In the genomic region with DNA sequence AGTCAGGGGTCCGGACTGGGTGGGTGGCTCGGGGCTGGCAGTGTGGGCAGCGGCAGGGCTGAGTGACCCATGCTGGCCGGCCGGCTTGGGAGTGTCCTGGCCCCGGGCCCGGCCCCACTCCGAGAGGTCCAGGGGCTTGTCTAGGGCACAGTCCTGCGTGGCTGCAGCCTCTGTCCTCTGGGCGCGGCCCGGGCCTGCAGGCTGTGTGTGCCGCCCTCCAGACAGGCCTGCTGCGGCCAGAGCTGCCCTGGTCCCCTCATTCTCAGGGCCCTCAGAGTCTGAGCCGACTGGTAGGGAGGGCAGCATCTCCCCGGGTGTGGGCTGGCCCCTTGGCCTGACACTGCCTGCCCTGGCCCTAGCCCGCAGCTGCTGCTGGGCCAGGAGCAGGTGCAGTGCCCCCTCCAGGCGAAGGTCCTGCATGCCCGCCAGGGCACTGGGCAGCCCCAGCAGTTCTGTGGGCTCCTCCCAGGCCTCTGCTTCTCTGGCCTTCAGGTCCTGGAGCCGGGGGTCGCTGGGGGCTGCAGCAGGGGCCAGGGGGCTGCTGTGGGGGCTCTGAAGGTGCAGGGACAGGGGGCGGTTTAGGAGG, we compare ENCODE assay signal across 1 cellular context.
A peak's percentile ranks its signal among the peaks of the same experiment; 100 is the strongest.
TF ChIP-seq lines count a peak whose summit lies in the region.

No MANE protein-coding gene starts in this region.

TF ChIP-seq in HepG2, 621 proteins besides CTCF, POLR2A, EP300 and RAD21 (continued from another document and continues in another):
- TF ChIP-seq, protein P1, sequence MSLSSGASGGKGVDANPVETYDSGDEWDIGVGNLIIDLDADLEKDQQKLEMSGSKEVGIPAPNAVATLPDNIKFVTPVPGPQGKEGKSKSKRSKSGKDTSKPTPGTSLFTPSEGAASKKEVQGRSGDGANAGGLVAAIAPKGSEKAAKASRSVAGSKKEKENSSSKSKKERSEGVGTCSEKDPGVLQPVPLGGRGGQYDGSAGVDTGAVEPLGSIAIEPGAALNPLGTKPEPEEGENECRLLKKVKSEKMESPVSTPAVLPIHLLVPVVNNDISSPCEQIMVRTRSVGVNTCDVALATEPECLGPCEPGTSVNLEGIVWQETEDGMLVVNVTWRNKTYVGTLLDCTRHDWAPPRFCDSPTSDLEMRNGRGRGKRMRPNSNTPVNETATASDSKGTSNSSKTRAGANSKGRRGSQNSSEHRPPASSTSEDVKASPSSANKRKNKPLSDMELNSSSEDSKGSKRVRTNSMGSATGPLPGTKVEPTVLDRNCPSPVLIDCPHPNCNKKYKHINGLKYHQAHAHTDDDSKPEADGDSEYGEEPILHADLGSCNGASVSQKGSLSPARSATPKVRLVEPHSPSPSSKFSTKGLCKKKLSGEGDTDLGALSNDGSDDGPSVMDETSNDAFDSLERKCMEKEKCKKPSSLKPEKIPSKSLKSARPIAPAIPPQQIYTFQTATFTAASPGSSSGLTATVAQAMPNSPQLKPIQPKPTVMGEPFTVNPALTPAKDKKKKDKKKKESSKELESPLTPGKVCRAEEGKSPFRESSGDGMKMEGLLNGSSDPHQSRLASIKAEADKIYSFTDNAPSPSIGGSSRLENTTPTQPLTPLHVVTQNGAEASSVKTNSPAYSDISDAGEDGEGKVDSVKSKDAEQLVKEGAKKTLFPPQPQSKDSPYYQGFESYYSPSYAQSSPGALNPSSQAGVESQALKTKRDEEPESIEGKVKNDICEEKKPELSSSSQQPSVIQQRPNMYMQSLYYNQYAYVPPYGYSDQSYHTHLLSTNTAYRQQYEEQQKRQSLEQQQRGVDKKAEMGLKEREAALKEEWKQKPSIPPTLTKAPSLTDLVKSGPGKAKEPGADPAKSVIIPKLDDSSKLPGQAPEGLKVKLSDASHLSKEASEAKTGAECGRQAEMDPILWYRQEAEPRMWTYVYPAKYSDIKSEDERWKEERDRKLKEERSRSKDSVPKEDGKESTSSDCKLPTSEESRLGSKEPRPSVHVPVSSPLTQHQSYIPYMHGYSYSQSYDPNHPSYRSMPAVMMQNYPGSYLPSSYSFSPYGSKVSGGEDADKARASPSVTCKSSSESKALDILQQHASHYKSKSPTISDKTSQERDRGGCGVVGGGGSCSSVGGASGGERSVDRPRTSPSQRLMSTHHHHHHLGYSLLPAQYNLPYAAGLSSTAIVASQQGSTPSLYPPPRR (CRISPR knock-in tag; IDR thresholded peaks at IDR 0.05; ENCODE audit: borderline replicate concordance), result no peak
- TF ChIP-seq, protein P2, sequence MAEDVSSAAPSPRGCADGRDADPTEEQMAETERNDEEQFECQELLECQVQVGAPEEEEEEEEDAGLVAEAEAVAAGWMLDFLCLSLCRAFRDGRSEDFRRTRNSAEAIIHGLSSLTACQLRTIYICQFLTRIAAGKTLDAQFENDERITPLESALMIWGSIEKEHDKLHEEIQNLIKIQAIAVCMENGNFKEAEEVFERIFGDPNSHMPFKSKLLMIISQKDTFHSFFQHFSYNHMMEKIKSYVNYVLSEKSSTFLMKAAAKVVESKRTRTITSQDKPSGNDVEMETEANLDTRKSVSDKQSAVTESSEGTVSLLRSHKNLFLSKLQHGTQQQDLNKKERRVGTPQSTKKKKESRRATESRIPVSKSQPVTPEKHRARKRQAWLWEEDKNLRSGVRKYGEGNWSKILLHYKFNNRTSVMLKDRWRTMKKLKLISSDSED (CRISPR knock-in tag; IDR thresholded peaks at IDR 0.05), result no peak
- TF ChIP-seq, protein P3, sequence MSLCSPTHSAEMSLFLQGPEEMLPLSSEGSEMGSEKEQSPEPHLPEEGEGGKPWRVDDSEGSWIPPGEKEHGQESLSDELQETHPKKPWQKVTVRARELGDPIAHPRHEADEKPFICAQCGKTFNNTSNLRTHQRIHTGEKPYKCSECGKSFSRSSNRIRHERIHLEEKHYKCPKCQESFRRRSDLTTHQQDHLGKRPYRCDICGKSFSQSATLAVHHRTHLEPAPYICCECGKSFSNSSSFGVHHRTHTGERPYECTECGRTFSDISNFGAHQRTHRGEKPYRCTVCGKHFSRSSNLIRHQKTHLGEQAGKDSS (CRISPR knock-in tag; IDR thresholded peaks at IDR 0.05; ENCODE audit: borderline replicate concordance, low read depth), result no peak
- TF ChIP-seq CBX1 (IDR thresholded peaks at IDR 0.05; ENCODE audit: low read depth) (no peak), ASH2L (IDR thresholded peaks at IDR 0.05; ENCODE audit: insufficient read length, low read depth, low read length) (no peak), ZBTB7A (CRISPR knock-in tag; IDR thresholded peaks at IDR 0.05) (peak; percentile 33; the same call in 1 of the 2 replicates), HES4 (CRISPR knock-in tag; IDR thresholded peaks at IDR 0.05; ENCODE audit: borderline replicate concordance) (no peak), RFXAP (CRISPR knock-in tag; IDR thresholded peaks at IDR 0.05; ENCODE audit: borderline replicate concordance) (no peak), ZNF564 (CRISPR knock-in tag; IDR thresholded peaks at IDR 0.05) (0 out of 2 replicates have a peak, but pooled peaks have one; percentile 28), NFYB (CRISPR knock-in tag; IDR thresholded peaks at IDR 0.05) (no peak), ATF7-NPFF (CRISPR knock-in tag; IDR thresholded peaks at IDR 0.05; ENCODE audit: low read depth) (no peak), ZNF615 (CRISPR knock-in tag; IDR thresholded peaks at IDR 0.05; ENCODE audit: borderline replicate concordance) (no peak), ZNF652 (CRISPR knock-in tag; IDR thresholded peaks at IDR 0.05; ENCODE audit: borderline replicate concordance, low read depth) (no peak), PITX1 (CRISPR knock-in tag; IDR thresholded peaks at IDR 0.05) (no peak), TBP (CRISPR knock-in tag; IDR thresholded peaks at IDR 0.05) (no peak), JARID2 (CRISPR knock-in tag; IDR thresholded peaks at IDR 0.05; ENCODE audit: insufficient replicate concordance) (no peak), ZBTB21 (CRISPR knock-in tag; IDR thresholded peaks at IDR 0.05) (no peak), ZIK1 (CRISPR knock-in tag; IDR thresholded peaks at IDR 0.05; ENCODE audit: borderline replicate concordance, low read depth) (0 out of 2 replicates have a peak, but pooled peaks have one; percentile 27), ZNF10 (CRISPR knock-in tag; IDR thresholded peaks at IDR 0.05; ENCODE audit: borderline replicate concordance, low read depth) (no peak), TRIM24 (CRISPR knock-in tag; IDR thresholded peaks at IDR 0.05) (no peak), PAX8 (CRISPR knock-in tag; IDR thresholded peaks at IDR 0.05; ENCODE audit: borderline replicate concordance) (no peak), TSC22D2 (CRISPR knock-in tag; IDR thresholded peaks at IDR 0.05; ENCODE audit: borderline replicate concordance) (no peak), ZNF329 (CRISPR knock-in tag; IDR thresholded peaks at IDR 0.05; ENCODE audit: low read depth) (no peak), PHF8 (CRISPR knock-in tag; IDR thresholded peaks at IDR 0.05) (no peak), SMC3 (IDR thresholded peaks at IDR 0.05; ENCODE audit: low read length) (no peak), MED8 (CRISPR knock-in tag; IDR thresholded peaks at IDR 0.05; ENCODE audit: insufficient replicate concordance) (peak; percentile 16), HNF4G (IDR thresholded peaks at IDR 0.05; ENCODE audit: borderline replicate concordance, low read depth, low read length) (no peak), HNF4G (CRISPR knock-in tag; IDR thresholded peaks at IDR 0.05; ENCODE audit: borderline replicate concordance, low read depth) (no peak), ZNF24 (IDR thresholded peaks at IDR 0.05) (no peak), SNAI1 (CRISPR knock-in tag; IDR thresholded peaks at IDR 0.05; ENCODE audit: borderline replicate concordance) (0 out of 2 replicates have a peak, but pooled peaks have one; percentile 25), PCBP2 (optimal IDR thresholded peaks at IDR 0.05; ENCODE audit: low read depth, low read length, poor library complexity, severe bottlenecking) (no peak), ZNF225 (CRISPR knock-in tag; IDR thresholded peaks at IDR 0.05) (no peak), ZNF441 (CRISPR knock-in tag; IDR thresholded peaks at IDR 0.05; ENCODE audit: borderline replicate concordance) (no peak), BHLHE40 (IDR thresholded peaks at IDR 0.05; ENCODE audit: low read length) (no peak), GATAD2A (CRISPR knock-in tag; IDR thresholded peaks at IDR 0.05) (no peak), FOXA1 (IDR thresholded peaks at IDR 0.05) (no peak), FOXA1 (CRISPR knock-in tag; IDR thresholded peaks at IDR 0.05) (no peak), ZSCAN30 (CRISPR knock-in tag; IDR thresholded peaks at IDR 0.05) (no peak), NFYC (CRISPR knock-in tag; IDR thresholded peaks at IDR 0.05) (no peak)
- TF ChIP-seq, protein P4, sequence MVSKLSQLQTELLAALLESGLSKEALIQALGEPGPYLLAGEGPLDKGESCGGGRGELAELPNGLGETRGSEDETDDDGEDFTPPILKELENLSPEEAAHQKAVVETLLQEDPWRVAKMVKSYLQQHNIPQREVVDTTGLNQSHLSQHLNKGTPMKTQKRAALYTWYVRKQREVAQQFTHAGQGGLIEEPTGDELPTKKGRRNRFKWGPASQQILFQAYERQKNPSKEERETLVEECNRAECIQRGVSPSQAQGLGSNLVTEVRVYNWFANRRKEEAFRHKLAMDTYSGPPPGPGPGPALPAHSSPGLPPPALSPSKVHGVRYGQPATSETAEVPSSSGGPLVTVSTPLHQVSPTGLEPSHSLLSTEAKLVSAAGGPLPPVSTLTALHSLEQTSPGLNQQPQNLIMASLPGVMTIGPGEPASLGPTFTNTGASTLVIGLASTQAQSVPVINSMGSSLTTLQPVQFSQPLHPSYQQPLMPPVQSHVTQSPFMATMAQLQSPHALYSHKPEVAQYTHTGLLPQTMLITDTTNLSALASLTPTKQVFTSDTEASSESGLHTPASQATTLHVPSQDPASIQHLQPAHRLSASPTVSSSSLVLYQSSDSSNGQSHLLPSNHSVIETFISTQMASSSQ (IDR thresholded peaks at IDR 0.05; ENCODE audit: low read depth), result no peak
- TF ChIP-seq, protein P4 (CRISPR knock-in tag; IDR thresholded peaks at IDR 0.05; ENCODE audit: borderline replicate concordance), result no peak
- TF ChIP-seq, protein P5, sequence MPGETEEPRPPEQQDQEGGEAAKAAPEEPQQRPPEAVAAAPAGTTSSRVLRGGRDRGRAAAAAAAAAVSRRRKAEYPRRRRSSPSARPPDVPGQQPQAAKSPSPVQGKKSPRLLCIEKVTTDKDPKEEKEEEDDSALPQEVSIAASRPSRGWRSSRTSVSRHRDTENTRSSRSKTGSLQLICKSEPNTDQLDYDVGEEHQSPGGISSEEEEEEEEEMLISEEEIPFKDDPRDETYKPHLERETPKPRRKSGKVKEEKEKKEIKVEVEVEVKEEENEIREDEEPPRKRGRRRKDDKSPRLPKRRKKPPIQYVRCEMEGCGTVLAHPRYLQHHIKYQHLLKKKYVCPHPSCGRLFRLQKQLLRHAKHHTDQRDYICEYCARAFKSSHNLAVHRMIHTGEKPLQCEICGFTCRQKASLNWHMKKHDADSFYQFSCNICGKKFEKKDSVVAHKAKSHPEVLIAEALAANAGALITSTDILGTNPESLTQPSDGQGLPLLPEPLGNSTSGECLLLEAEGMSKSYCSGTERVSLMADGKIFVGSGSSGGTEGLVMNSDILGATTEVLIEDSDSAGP (CRISPR knock-in tag; IDR thresholded peaks at IDR 0.05; ENCODE audit: borderline replicate concordance), result no peak
- TF ChIP-seq, protein P6, sequence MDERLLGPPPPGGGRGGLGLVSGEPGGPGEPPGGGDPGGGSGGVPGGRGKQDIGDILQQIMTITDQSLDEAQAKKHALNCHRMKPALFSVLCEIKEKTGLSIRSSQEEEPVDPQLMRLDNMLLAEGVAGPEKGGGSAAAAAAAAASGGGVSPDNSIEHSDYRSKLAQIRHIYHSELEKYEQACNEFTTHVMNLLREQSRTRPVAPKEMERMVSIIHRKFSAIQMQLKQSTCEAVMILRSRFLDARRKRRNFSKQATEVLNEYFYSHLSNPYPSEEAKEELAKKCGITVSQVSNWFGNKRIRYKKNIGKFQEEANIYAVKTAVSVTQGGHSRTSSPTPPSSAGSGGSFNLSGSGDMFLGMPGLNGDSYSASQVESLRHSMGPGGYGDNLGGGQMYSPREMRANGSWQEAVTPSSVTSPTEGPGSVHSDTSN (CRISPR knock-in tag; IDR thresholded peaks at IDR 0.05), result no peak
